ENCODE assay signal across 1 cellular context in the genomic region with DNA sequence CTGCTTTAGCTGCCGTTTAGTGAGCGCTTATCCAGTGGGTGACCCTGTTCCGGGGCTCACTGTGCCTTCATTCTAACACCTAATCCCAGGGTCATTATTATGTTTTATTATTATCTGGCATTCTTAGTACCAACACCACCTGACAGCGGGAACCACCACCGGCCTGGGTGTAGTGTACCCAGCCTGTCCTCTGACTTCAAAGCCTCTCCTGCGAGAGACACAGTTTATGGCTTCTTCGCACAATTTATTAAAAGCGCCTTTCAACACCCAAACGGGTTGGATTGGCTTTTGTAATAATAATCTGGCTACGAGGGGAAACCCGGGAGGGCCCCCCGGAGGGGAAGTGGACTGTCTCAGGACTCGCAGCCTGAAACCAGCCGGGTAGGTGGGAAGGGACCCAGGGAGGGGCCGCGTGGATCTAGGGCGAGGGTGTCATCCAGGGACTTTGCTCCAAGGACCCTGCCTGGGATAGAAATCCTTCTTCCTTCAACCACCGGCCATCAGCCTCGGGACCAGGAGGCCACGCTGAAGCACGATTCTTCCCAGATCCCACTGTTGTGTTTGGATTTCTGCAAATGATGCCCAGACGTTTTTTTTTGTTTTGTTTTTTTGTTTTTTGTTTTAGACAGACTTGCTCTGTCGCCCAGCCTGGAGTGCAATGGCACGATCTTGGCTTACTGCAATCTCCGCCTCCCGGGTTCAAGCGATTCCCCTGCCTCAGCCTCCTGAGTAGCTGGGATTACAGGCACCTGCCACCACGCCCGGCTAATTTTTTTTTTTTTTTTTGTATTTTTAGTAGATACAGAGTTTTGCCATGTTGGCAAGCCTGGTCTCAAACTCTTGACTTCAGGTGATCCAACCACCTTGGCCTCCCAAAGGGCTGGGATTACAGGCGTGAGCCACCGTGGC.
TF ChIP-seq lines count a peak whose summit lies in the region.

No MANE protein-coding gene starts in this region.

TF ChIP-seq in H1, 55 proteins besides CTCF, POLR2A, EP300 and RAD21:
- no peak for TF ChIP-seq BACH1 (IDR thresholded peaks at IDR 0.05; ENCODE audit: low read length)
- TF ChIP-seq SUZ12 (IDR thresholded peaks at IDR 0.05; ENCODE audit: low read length), result peak; percentile 31; the same call in 1 of the 2 replicates
- TF ChIP-seq, protein P1, sequence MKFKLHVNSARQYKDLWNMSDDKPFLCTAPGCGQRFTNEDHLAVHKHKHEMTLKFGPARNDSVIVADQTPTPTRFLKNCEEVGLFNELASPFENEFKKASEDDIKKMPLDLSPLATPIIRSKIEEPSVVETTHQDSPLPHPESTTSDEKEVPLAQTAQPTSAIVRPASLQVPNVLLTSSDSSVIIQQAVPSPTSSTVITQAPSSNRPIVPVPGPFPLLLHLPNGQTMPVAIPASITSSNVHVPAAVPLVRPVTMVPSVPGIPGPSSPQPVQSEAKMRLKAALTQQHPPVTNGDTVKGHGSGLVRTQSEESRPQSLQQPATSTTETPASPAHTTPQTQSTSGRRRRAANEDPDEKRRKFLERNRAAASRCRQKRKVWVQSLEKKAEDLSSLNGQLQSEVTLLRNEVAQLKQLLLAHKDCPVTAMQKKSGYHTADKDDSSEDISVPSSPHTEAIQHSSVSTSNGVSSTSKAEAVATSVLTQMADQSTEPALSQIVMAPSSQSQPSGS (IDR thresholded peaks at IDR 0.05; ENCODE audit: low read length), result no peak
- TF ChIP-seq, protein P2, sequence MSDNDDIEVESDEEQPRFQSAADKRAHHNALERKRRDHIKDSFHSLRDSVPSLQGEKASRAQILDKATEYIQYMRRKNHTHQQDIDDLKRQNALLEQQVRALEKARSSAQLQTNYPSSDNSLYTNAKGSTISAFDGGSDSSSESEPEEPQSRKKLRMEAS (IDR thresholded peaks at IDR 0.05), result no peak
